ENCODE assay signal across 10 cellular contexts in genomic region chr17:40827746-40828453, GRCh38. TPM values are rescaled to one million over a fixed set of nuclear protein-coding genes. Genes with fewer than 3 reads are reported as not detected.
DNase-seq lines count a peak whose midpoint lies in the region; ATAC-seq and TF ChIP-seq lines count a peak whose summit lies in the region.
"Had no signal": no experiment of that assay in that cellular context is flagged by ENCODE, and none has a peak within 500 bp of the region (broad histone marks: within the 10 kb centered on the region; RNA-seq: fewer than 3 reads in every experiment).

No MANE protein-coding gene starts in this region.

- TF ChIP-seq CTCF in choroid plexus epithelial cell (conservative IDR thresholded peaks at IDR 0.05; ENCODE audit: low read depth, low read length), result no peak

- ATAC-seq in stimulated activated naive CD8-positive, alpha-beta T cell treated with anti-CD3 and anti-CD28 coated beads, Interleukin-15, Interleukin-2, amounts not matched to agents 100 U/mL and 50 U/mL, for 24 hours, result peak; percentile 65
- no peak for ATAC-seq in HG02642 (IDR thresholded peaks at IDR 0.05; ENCODE audit: poor library complexity, unreplicated experiment)
- ATAC-seq: left lobe of liver had no signal

- DNase-seq in activated CD4-positive, alpha-beta T cell treated with anti-CD3 and anti-CD28 coated beads for 48 hours, result peak; percentile 14
- DNase-seq in activated CD4-positive, alpha-beta T cell treated with anti-CD3 and anti-CD28 coated beads, Interleukin-2, amount 50 U/mL, for 4 hours, result no peak
- DNase-seq in RPMI7951 (ENCODE audit: low read depth), result peak; percentile 59
- peak; percentile 88 for DNase-seq in choroid plexus epithelial cell (ENCODE audit: low read depth)
- no peak for DNase-seq in stimulated activated naive CD8-positive, alpha-beta T cell treated with anti-CD3 and anti-CD28 coated beads, Interleukin-15, Interleukin-2, amounts not matched to agents 100 U/mL and 50 U/mL, for 24 hours
- DNase-seq in NCI-H1105 (lab: John Stamatoyannopoulos, UW), result no peak
- DNase-seq in foreskin melanocyte, result no peak
- DNase-seq: posterior cingulate gyrus had no signal

- H3K4me3 ChIP-seq in choroid plexus epithelial cell (ENCODE audit: low read depth, low read length), result peak overlapping the region; percentile 6

RNA-seq across cellular contexts. Expression of gene KRT10, which starts 5.5 kb away (rescaled TPM):
- 19.7 and 26.7 TPM in 2 replicates for total RNA-seq in RPMI7951 (2014; rRNA removed; shearing (Covaris generic))

RNA-seq across cellular contexts. Expression of gene KRT28, which starts 28.1 kb away (rescaled TPM):
- not detected in 2 replicates for total RNA-seq in RPMI7951 (2014; rRNA removed; shearing (Covaris generic))
- total RNA-seq: left lobe of liver had no signal

RNA-seq across cellular contexts. Expression of gene KRT12, which starts 39.1 kb away (rescaled TPM):
- not detected in 2 replicates for total RNA-seq in RPMI7951 (2014; rRNA removed; shearing (Covaris generic))
- total RNA-seq: left lobe of liver had no signal

RNA-seq across cellular contexts. Expression of gene KRT27, which starts 45.5 kb away (rescaled TPM):
- total RNA-seq in RPMI7951 (2014; rRNA removed; shearing (Covaris generic)), result not detected in 2 replicates
- total RNA-seq: left lobe of liver had no signal

RNA-seq across cellular contexts. Expression of gene KRT26, which starts 55.9 kb away (rescaled TPM):
- total RNA-seq in RPMI7951 (2014; rRNA removed; shearing (Covaris generic)), result not detected in 2 replicates
- total RNA-seq: left lobe of liver had no signal

Comparison
In these comparisons a context has a peak if more than half of its experiments do, and no peak if none do; other contexts are left out.
1. DNase-seq: peak in activated CD4-positive, alpha-beta T cell treated with anti-CD3 and anti-CD28 coated beads for 48 hours (single experiment), RPMI7951 (single experiment) and choroid plexus epithelial cell (single experiment); none in activated CD4-positive, alpha-beta T cell treated with anti-CD3 and anti-CD28 coated beads, Interleukin-2, amount 50 U/mL, for 4 hours (0 of 2), stimulated activated naive CD8-positive, alpha-beta T cell treated with anti-CD3 and anti-CD28 coated beads, Interleukin-15, Interleukin-2, amounts not matched to agents 100 U/mL and 50 U/mL, for 24 hours (single experiment), NCI-H1105 (single experiment) and foreskin melanocyte (single experiment).